In genomic region chr12:110704750-110705149, GRCh38 we compare ENCODE assay signal across 11 cellular contexts. TPM values are rescaled to one million over a fixed set of nuclear protein-coding genes. Genes with fewer than 3 reads are reported as not detected.
DNase-seq lines count a peak whose midpoint lies in the region; ATAC-seq, FAIRE-seq and TF ChIP-seq lines count a peak whose summit lies in the region.
"Had no signal": no experiment of that assay in that cellular context is flagged by ENCODE, and none has a peak within 500 bp of the region (broad histone marks: within the 10 kb centered on the region; RNA-seq: fewer than 3 reads in every experiment).

No MANE protein-coding gene starts in this region.

- in situ Hi-C loops in ACHN (cut with HindIII; ENCODE audit: low pct_ligation_motif_present, low pct_unique_long_range_greater_than_20kb, low sequenced_read_pairs), result no loop called here

- no peaks in the 10 kb centered on the region for H3K4me1 Mint-ChIP-seq in glutamatergic neuron (ENCODE audit: low read depth, unreplicated experiment)

- no peaks in the 10 kb centered on the region for H3K79me2 ChIP-seq in OCI-LY3 (ENCODE audit: low read length)

- no peaks in the 10 kb centered on the region for H4K20me1 ChIP-seq in OCI-LY3 (ENCODE audit: insufficient read depth, low read length)

- peak; percentile 33 for DNase-seq in ACHN
- peak; percentile 48 for DNase-seq in GM12865 (ENCODE audit: low read depth)
- DNase-seq in foreskin keratinocyte, result no peak
- no peak for DNase-seq in glutamatergic neuron
- DNase-seq in C1 segment of cervical spinal cord (lab: John Stamatoyannopoulos, UW), result no peak
- no peak for DNase-seq in MV-4-11 (lab: John Stamatoyannopoulos, UW)
- DNase-seq in RCC 7860 (ENCODE audit: low spot score), result no peak
- DNase-seq: activated CD4-positive, CD25-positive, alpha-beta regulatory T cell treated with anti-CD3 and anti-CD28 coated beads, Interleukin-2, amount 50 U/mL, for 72 hours; effector CD4-positive, alpha-beta T cell; NCI-H1105 treated with DMSO at 0.1 percent for 48 hours had no signal

- H3K9me3 ChIP-seq in OCI-LY3 (ENCODE audit: insufficient read depth, low read length), result no peaks in the 10 kb centered on the region

- no peak overlapping the region for H3K27ac Mint-ChIP-seq in glutamatergic neuron (ENCODE audit: unreplicated experiment)

- no peak overlapping the region for H3K4me2 ChIP-seq in OCI-LY3 (ENCODE audit: low read length)

- peak; percentile 28 for ATAC-seq in foreskin keratinocyte

- no peak overlapping the region for H2AFZ ChIP-seq in OCI-LY3 (ENCODE audit: low read depth, low read length)

- H3K27ac ChIP-seq in OCI-LY3 (ENCODE audit: low read length) (no peak overlapping the region), foreskin keratinocyte (no peak overlapping the region)

- no peaks in the 10 kb centered on the region for H3K4me1 ChIP-seq in OCI-LY3 (ENCODE audit: low read length)
- H3K4me1 ChIP-seq in foreskin keratinocyte, result no peaks in the 10 kb centered on the region

- H3K27me3 ChIP-seq in OCI-LY3 (ENCODE audit: low read depth, low read length) (no peaks in the 10 kb centered on the region), foreskin keratinocyte (no peaks in the 10 kb centered on the region)

- peak; percentile 43 for TF ChIP-seq CTCF in GM12865 (IDR thresholded peaks at IDR 0.05; ENCODE audit: insufficient read depth, low read depth, low read length, missing control alignments)
- peak; percentile 58 for TF ChIP-seq CTCF in OCI-LY3 (IDR thresholded peaks at IDR 0.05; ENCODE audit: low read depth, low read length)
- TF ChIP-seq CTCF in foreskin keratinocyte (conservative IDR thresholded peaks at IDR 0.05), result peak; percentile 57
- no peak for TF ChIP-seq CTCF in glutamatergic neuron (IDR thresholded peaks at IDR 0.05; ENCODE audit: partially characterized antibody, unreplicated experiment)

- H3K4me3 Mint-ChIP-seq in glutamatergic neuron (ENCODE audit: unreplicated experiment), result no peak overlapping the region

- no peaks in the 10 kb centered on the region for H3K36me3 Mint-ChIP-seq in glutamatergic neuron (ENCODE audit: unreplicated experiment)

- peaks cover 4% of the 10 kb centered on the region for H3K36me3 ChIP-seq in OCI-LY3 (replicated peaks; ENCODE audit: low read depth, low read length)

- H3K27me3 Mint-ChIP-seq in glutamatergic neuron (ENCODE audit: unreplicated experiment), result no peaks in the 10 kb centered on the region

- no peak overlapping the region for H3K9ac ChIP-seq in OCI-LY3 (ENCODE audit: low read length)

- no peak for FAIRE-seq in RCC 7860 (lab: Jason Lieb, UNC)

- H3K9me3 Mint-ChIP-seq in glutamatergic neuron (ENCODE audit: unreplicated experiment), result peaks cover 3% of the 10 kb centered on the region

- H3K4me3 ChIP-seq in GM12865 (ENCODE audit: low read depth, low read length) (no peak overlapping the region), OCI-LY3 (ENCODE audit: low read length) (no peak overlapping the region)

RNA-seq across cellular contexts. Expression of gene HVCN1, which starts 15.8 kb away (rescaled TPM):
- 2.3 and 2.6 TPM in 2 replicates for total RNA-seq in foreskin keratinocyte
- 1.8 and 2.4 TPM in 2 replicates for polyA plus RNA-seq in foreskin keratinocyte
- total RNA-seq in glutamatergic neuron (ENCODE audit: unreplicated experiment), result 0.71 TPM

RNA-seq across cellular contexts. Expression of gene PPP1CC, which starts 37.9 kb away (rescaled TPM):
- total RNA-seq in foreskin keratinocyte, result 118 and 143 TPM in 2 replicates
- 76.2 and 107 TPM in 2 replicates for polyA plus RNA-seq in foreskin keratinocyte
- 137 TPM for total RNA-seq in glutamatergic neuron (ENCODE audit: unreplicated experiment)

Comparison
In these comparisons a context has a peak if more than half of its experiments do, and no peak if none do; other contexts are left out.
1. DNase-seq: peak in ACHN (single experiment) and GM12865 (single experiment); none in foreskin keratinocyte (0 of 2), glutamatergic neuron (single experiment), C1 segment of cervical spinal cord (0 of 14), MV-4-11 (single experiment) and RCC 7860 (single experiment).